22 cellular contexts compared by ENCODE assay signal in the genomic region with DNA sequence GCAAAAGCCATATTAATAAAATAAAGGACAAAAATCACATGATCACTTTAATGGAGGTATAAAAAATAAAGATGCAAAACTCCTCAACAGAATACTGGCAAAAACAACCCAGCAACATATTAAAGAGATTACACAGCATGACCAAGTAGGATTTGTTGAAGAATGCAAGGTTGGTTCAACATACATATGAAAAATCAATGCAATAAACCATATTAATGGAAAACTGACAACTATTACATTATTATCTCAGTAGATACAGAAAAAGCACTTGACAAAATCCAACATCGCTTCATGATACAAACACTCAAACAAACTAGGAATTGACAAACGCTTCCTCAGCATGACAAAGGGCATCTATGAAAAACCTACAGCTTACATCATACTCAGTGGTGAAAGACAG.
DNase-seq lines count a peak whose midpoint lies in the region; ATAC-seq, FAIRE-seq and TF ChIP-seq lines count a peak whose summit lies in the region.
"Had no signal": no experiment of that assay in that cellular context is flagged by ENCODE, and none has a peak within 500 bp of the region (broad histone marks: within the 10 kb centered on the region; RNA-seq: fewer than 3 reads in every experiment).

No MANE protein-coding gene starts in this region.

- no peak for TF ChIP-seq RAD21 in K562 (CRISPR knock-in tag; conservative IDR thresholded peaks at IDR 0.05 in 1 of 2, IDR thresholded peaks at IDR 0.05 in 1 of 2)

- H3K27ac ChIP-seq in HEK293 (ENCODE audit: extremely low read depth, low read depth, low read length) = no peak overlapping the region
- H3K27ac ChIP-seq in K562 (ENCODE audit: extremely low read depth, low read depth, low read length) = no peak overlapping the region
- H3K27ac ChIP-seq: 22Rv1; A549; BLaER1 treated with 17β-estradiol and CSF1 and Interleukin-3, amounts not matched to agents 10 nM and 100 nM; C4-2B had no signal

- H3K4me3 ChIP-seq in HEK293 (ENCODE audit: low read depth, low read length) = no peak overlapping the region
- no peak overlapping the region for H3K4me3 ChIP-seq in K562
- H3K4me3 ChIP-seq: A549; BLaER1 treated with 17β-estradiol and CSF1 and Interleukin-3, amounts not matched to agents 10 nM and 100 nM had no signal

- H3K9me1 ChIP-seq in K562 (ENCODE audit: control insufficient read depth, insufficient read depth, low read length) = no peaks in the 10 kb centered on the region

- no peaks in the 10 kb centered on the region for H4K20me1 ChIP-seq in K562 (replicated peaks; ENCODE audit: control insufficient read depth, insufficient read depth, low read length)
- H4K20me1 ChIP-seq: BLaER1 treated with 17β-estradiol and CSF1 and Interleukin-3, amounts not matched to agents 10 nM and 100 nM had no signal

- no peaks in the 10 kb centered on the region for H3K27me3 ChIP-seq in K562 (ENCODE audit: control insufficient read depth in 2 of 2, insufficient read depth in 2 of 2, low read length in 2 of 2)
- H3K27me3 ChIP-seq: BLaER1 treated with 17β-estradiol and CSF1 and Interleukin-3, amounts not matched to agents 10 nM and 100 nM had no signal

- TF ChIP-seq CTCF in HEK293 (tag by site-specific recombination; IDR thresholded peaks at IDR 0.05) (no peak), K562 (IDR thresholded peaks at IDR 0.05 in 2 of 3, conservative IDR thresholded peaks at IDR 0.05 in 1 of 3; ENCODE audit: insufficient read depth in 2 of 3, low read depth in 1 of 3, low read length in 3 of 3) (no peak)

- in situ Hi-C loops in SK-MEL-5 (cut with HindIII; ENCODE audit: low pct_unique_long_range_greater_than_20kb, low sequenced_read_pairs) (no loop called here), K562 (cut with MboI) (no loop called here)

- no peak overlapping the region for H3K9ac ChIP-seq in K562 (ENCODE audit: insufficient read depth in 1 of 2, low read depth in 2 of 2, low read length in 2 of 2)
- H3K9ac ChIP-seq: BLaER1 treated with 17β-estradiol and CSF1 and Interleukin-3, amounts not matched to agents 10 nM and 100 nM had no signal

- DNase-seq in DMS53 (lab: John Stamatoyannopoulos, UW) (peak; percentile 32), DMS53 treated with DMSO at 0.1 percent for 48 hours (lab: John Stamatoyannopoulos, UW; ENCODE audit: unreplicated experiment) (no peak), SK-MEL-5 (ENCODE audit: low read depth, low spot score) (peak; percentile 47), K562 (ENCODE audit: extremely low read depth in 1 of 4, low spot score in 3 of 4) (no peak), SKM-1 treated with dmso at 0.1 percent for 144 hours (lab: John Stamatoyannopoulos, UW; ENCODE audit: unreplicated experiment) (no peak)
- DNase-seq: AML-193; Caco-2; Calu3; CD4-positive, alpha-beta T cell; CD8-positive, alpha-beta T cell; DMS79 treated with DMSO at 0.1 percent for 48 hours; GF-D8 had no signal

- TF ChIP-seq EP300 in K562 (IDR thresholded peaks at IDR 0.05; ENCODE audit: low read length) = no peak

- POLR2A ChIA-PET in HEK293 (lab: Yijun Ruan, JAX) (no interaction called here), K562 (lab: Yijun Ruan, JAX) (interaction anchor here (0.6 kb wide), 1 partner anchor 21 kb away, joined by 4 read pairs; no protein-coding TSS in a partner anchor)

- no peaks in the 10 kb centered on the region for H3K9me3 ChIP-seq in HEK293 (ENCODE audit: control insufficient read depth, insufficient read depth, low read depth, low read length)
- H3K9me3 ChIP-seq in K562 (replicated peaks; ENCODE audit: control insufficient read depth, insufficient read depth, low read depth, low read length) = no peaks in the 10 kb centered on the region; the same call in 1 of the 2 replicates

- CTCF ChIA-PET in HEK293 (lab: Yijun Ruan, JAX) (no interaction called here), K562 (lab: Yijun Ruan, JAX; ENCODE audit: low intra/inter-chr PET ratio) (no interaction called here)

- intact Hi-C loops in K562 (cut with micrococcal nuclease) = no loop called here

- no peak overlapping the region for H2AFZ ChIP-seq in K562 (ENCODE audit: low read depth, low read length)

- FAIRE-seq in K562 (lab: Jason Lieb, UNC) = no peak
- FAIRE-seq: A549, D721Med, G401.6, GM12891, GM19239 had no signal

- H3K79me2 ChIP-seq in K562 (ENCODE audit: control insufficient read depth, insufficient read depth, low read length) = no peaks in the 10 kb centered on the region

- H3K4me1 ChIP-seq in HEK293 (ENCODE audit: control insufficient read depth, insufficient read depth, low read length) (no peaks in the 10 kb centered on the region), K562 (replicated peaks in 1 of 2; ENCODE audit: control insufficient read depth in 2 of 2, insufficient read depth in 2 of 2, low read length in 2 of 2) (no peaks in the 10 kb centered on the region)
- H3K4me1 ChIP-seq: A549; BLaER1 treated with 17β-estradiol and CSF1 and Interleukin-3, amounts not matched to agents 10 nM and 100 nM; Caco-2 had no signal

- no peak overlapping the region for H3K4me2 ChIP-seq in K562 (ENCODE audit: insufficient read depth, low read length)
- H3K4me2 ChIP-seq: A549; BLaER1 treated with 17β-estradiol and CSF1 and Interleukin-3, amounts not matched to agents 10 nM and 100 nM had no signal

- TF ChIP-seq POLR2A in K562 (conservative IDR thresholded peaks at IDR 0.05) = no peak

- no peaks in the 10 kb centered on the region for H3K36me3 ChIP-seq in HEK293 (ENCODE audit: control insufficient read depth in 2 of 2, insufficient read depth in 1 of 2, low read length in 2 of 2)
- H3K36me3 ChIP-seq in K562 (ENCODE audit: control insufficient read depth, insufficient read depth, low read length) = no peaks in the 10 kb centered on the region
- H3K36me3 ChIP-seq: BLaER1 treated with 17β-estradiol and CSF1 and Interleukin-3, amounts not matched to agents 10 nM and 100 nM had no signal

- no TSS peak for BruUV-seq in K562 (replicated peaks; lab: Mats Ljungman, UMichigan)

- WGBS in K562 (ENCODE audit: insufficient coverage, low coverage, missing lambda C conversion rate) = 3% methylated on average over 2 of the region's 2 CpGs

- ATAC-seq in K562 (no peak), GM18858 (IDR thresholded peaks at IDR 0.05; ENCODE audit: unreplicated experiment) (no peak)
- ATAC-seq: A549; CD8-positive, alpha-beta T cell had no signal

TF ChIP-seq in HEK293, 187 proteins besides CTCF, POLR2A, EP300 and RAD21:
- peak; percentile 59 for TF ChIP-seq SETDB1 (IDR thresholded peaks at IDR 0.05; ENCODE audit: insufficient read length, low read length)
- no peak for TF ChIP-seq PRDM1 (tag by site-specific recombination; IDR thresholded peaks at IDR 0.05)

TF ChIP-seq in K562, 482 proteins besides CTCF, POLR2A, EP300 and RAD21:
- TF ChIP-seq KDM2B (CRISPR knock-in tag; IDR thresholded peaks at IDR 0.05) (no peak), ZNF324 (CRISPR knock-in tag; IDR thresholded peaks at IDR 0.05) (peak; percentile 89), NFE2L1 (tag; IDR thresholded peaks at IDR 0.05; ENCODE audit: borderline replicate concordance, low read depth) (no peak)
- TF ChIP-seq, protein P1, sequence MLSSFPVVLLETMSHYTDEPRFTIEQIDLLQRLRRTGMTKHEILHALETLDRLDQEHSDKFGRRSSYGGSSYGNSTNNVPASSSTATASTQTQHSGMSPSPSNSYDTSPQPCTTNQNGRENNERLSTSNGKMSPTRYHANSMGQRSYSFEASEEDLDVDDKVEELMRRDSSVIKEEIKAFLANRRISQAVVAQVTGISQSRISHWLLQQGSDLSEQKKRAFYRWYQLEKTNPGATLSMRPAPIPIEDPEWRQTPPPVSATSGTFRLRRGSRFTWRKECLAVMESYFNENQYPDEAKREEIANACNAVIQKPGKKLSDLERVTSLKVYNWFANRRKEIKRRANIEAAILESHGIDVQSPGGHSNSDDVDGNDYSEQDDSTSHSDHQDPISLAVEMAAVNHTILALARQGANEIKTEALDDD (IDR thresholded peaks at IDR 0.05) = no peak

Comparison
In these comparisons a context has a peak if more than half of its experiments do, and no peak if none do; other contexts are left out.
1. DNase-seq: peak in DMS53 (single experiment) and SK-MEL-5 (single experiment); none in DMS53 treated with DMSO at 0.1 percent for 48 hours (single experiment), K562 (0 of 4) and SKM-1 treated with dmso at 0.1 percent for 144 hours (single experiment).